In genomic region chr1:225816643-225817538, GRCh38 we compare ENCODE assay signal across 8 cellular contexts. TPM values are rescaled to one million over a fixed set of nuclear protein-coding genes. Genes with fewer than 3 reads are reported as not detected.
A peak's percentile ranks its signal among the peaks of the same experiment; 100 is the strongest.
DNase-seq lines count a peak whose midpoint lies in the region; ATAC-seq and TF ChIP-seq lines count a peak whose summit lies in the region.

No MANE protein-coding gene starts in this region.

- no peak overlapping the region for H3K9ac ChIP-seq in BLaER1

- DNase-seq in left cardiac atrium (peak; percentile 80), progenitor cell of endocrine pancreas (ENCODE audit: low spot score, unreplicated experiment) (no peak), NCI-H748 treated with DMSO at 0.1 percent for 48 hours (lab: John Stamatoyannopoulos, UW) (no peak), HT-29 (ENCODE audit: low spot score) (no peak)
- no peak for DNase-seq in stimulated activated CD4-positive, alpha-beta T cell treated with anti-CD3 and anti-CD28 coated beads, Interleukin-12 subunit alpha, Interleukin-12 subunit beta, amount 100 ng/mL, for 4 hours

- ATAC-seq in left cardiac atrium (peak; percentile 67 to 75), GM21576 (IDR thresholded peaks at IDR 0.05; ENCODE audit: unreplicated experiment) (no peak)

- no peaks in the 10 kb centered on the region for H3K27me3 Mint-ChIP-seq in progenitor cell of endocrine pancreas

- H3K36me3 ChIP-seq in BLaER1 = no peaks in the 10 kb centered on the region

- H4K20me1 ChIP-seq in BLaER1 = 0 out of 2 replicates have a peak, but pooled peaks cover 4% of the 10 kb centered on the region

- H3K4me1 Mint-ChIP-seq in progenitor cell of endocrine pancreas (ENCODE audit: low read depth) = peaks cover 30% of the 10 kb centered on the region

- TF ChIP-seq CTCF in progenitor cell of endocrine pancreas (IDR thresholded peaks at IDR 0.05; ENCODE audit: unreplicated experiment) = no peak

- peak overlapping the region; percentile 58; the same call in 1 of the 2 replicates for H3K27ac ChIP-seq in BLaER1
- peak overlapping the region; percentile 94 for H3K27ac ChIP-seq in angular gyrus (ENCODE audit: low read depth, low read length)

- H3K4me1 ChIP-seq in BLaER1 = peaks cover 21% of the 10 kb centered on the region

- H3K27ac Mint-ChIP-seq in progenitor cell of endocrine pancreas = peak overlapping the region; percentile 31

- no peaks in the 10 kb centered on the region for H3K9me3 Mint-ChIP-seq in progenitor cell of endocrine pancreas (ENCODE audit: low read depth)

- H3K4me2 ChIP-seq in BLaER1 = peak overlapping the region; percentile 63

- H3K4me3 ChIP-seq in BLaER1 = no peak overlapping the region

- H3K9me3 ChIP-seq in BLaER1 = no peaks in the 10 kb centered on the region

- intact Hi-C loops in left cardiac atrium (cut with DNase I) = no loop called here

- peaks cover 4% of the 10 kb centered on the region for H3K36me3 Mint-ChIP-seq in progenitor cell of endocrine pancreas (ENCODE audit: insufficient read depth)

- H3K4me3 Mint-ChIP-seq in progenitor cell of endocrine pancreas (ENCODE audit: low read depth) = no peak overlapping the region

- H3K27me3 ChIP-seq in BLaER1 = no peaks in the 10 kb centered on the region

RNA-seq across cellular contexts. Expression of gene EPHX1, which starts 7.0 kb away (rescaled TPM):
- total RNA-seq in left cardiac atrium (100 to 1,000 TPM in 1 of 2 donors, 10 to 100 TPM in 1; 59.6 to 126 TPM), progenitor cell of endocrine pancreas (41.2 and 41.5 TPM in 2 replicates)
- 54.2 and 64.2 TPM in 2 replicates for total RNA-seq in HT-29 (2014; rRNA removed; shearing (Covaris generic))

RNA-seq across cellular contexts. Expression of gene SRP9, which starts 39.3 kb away (rescaled TPM):
- total RNA-seq in left cardiac atrium = 100 to 1,000 TPM; 189 to 200 TPM
- 406 and 423 TPM in 2 replicates for total RNA-seq in progenitor cell of endocrine pancreas
- total RNA-seq in HT-29 (2014; rRNA removed; shearing (Covaris generic)) = 149 and 150 TPM in 2 replicates
